In genomic region chr4:947491-947971, GRCh38 we compare ENCODE assay signal across 15 cellular contexts.
"Had no signal": no experiment of that assay in that cellular context is flagged by ENCODE, and none has a peak within 500 bp of the region (broad histone marks: within the 10 kb centered on the region; RNA-seq: fewer than 3 reads in every experiment).

No MANE protein-coding gene starts in this region.

- DNase-seq: activated CD4-positive, alpha-beta T cell treated with anti-CD3 and anti-CD28 coated beads, Interleukin-2, amount 10 ng/mL, durations not matched to agents 7 days and 5 days; activated CD8-positive, alpha-beta memory T cell treated with anti-CD3 and anti-CD28 coated beads for 24 hours; activated naive CD4-positive, alpha-beta T cell treated with anti-CD3 and anti-CD28 coated beads, Interleukin-2, amount 50 U/mL, for 16 hours; cortex of kidney; effector memory CD4-positive, alpha-beta T cell; right lobe of liver; stimulated activated CD4-positive, alpha-beta T cell treated with anti-CD3 and anti-CD28 coated beads, Interleukin-2, amount 100 ng/mL, for 48 hours; stimulated activated CD8-positive, alpha-beta memory T cell treated with anti-CD3 and anti-CD28 coated beads, Interleukin-4, amount 100 ng/mL, for 48 hours; stimulated activated naive CD8-positive, alpha-beta T cell treated with anti-CD3 and anti-CD28 coated beads, Interleukin-15, Interleukin-2, amounts not matched to agents 100 U/mL and 50 U/mL, for 24 hours had no signal

- H3K27ac ChIP-seq: epithelial cell of prostate, gastrocnemius medialis, psoas muscle, right lobe of liver, uterus had no signal

- H3K4me3 ChIP-seq: body of pancreas, gastrocnemius medialis, lung, psoas muscle, right lobe of liver, uterus had no signal

- H3K4me1 ChIP-seq: gastrocnemius medialis, psoas muscle, right lobe of liver, uterus had no signal

- ATAC-seq: gastrocnemius medialis; psoas muscle; right lobe of liver; stimulated activated naive CD8-positive, alpha-beta T cell treated with anti-CD3 and anti-CD28 coated beads, Interleukin-15, Interleukin-2, amounts not matched to agents 100 U/mL and 50 U/mL, for 24 hours had no signal

- H3K9me3 ChIP-seq: body of pancreas, gastrocnemius medialis, psoas muscle, right lobe of liver, uterus had no signal

- H3K27me3 ChIP-seq: body of pancreas, gastrocnemius medialis, right lobe of liver, uterus had no signal

- H3K36me3 ChIP-seq: gastrocnemius medialis, right lobe of liver, uterus had no signal
